Comparison of ENCODE assay signal across 8 cellular contexts in the genomic region with DNA sequence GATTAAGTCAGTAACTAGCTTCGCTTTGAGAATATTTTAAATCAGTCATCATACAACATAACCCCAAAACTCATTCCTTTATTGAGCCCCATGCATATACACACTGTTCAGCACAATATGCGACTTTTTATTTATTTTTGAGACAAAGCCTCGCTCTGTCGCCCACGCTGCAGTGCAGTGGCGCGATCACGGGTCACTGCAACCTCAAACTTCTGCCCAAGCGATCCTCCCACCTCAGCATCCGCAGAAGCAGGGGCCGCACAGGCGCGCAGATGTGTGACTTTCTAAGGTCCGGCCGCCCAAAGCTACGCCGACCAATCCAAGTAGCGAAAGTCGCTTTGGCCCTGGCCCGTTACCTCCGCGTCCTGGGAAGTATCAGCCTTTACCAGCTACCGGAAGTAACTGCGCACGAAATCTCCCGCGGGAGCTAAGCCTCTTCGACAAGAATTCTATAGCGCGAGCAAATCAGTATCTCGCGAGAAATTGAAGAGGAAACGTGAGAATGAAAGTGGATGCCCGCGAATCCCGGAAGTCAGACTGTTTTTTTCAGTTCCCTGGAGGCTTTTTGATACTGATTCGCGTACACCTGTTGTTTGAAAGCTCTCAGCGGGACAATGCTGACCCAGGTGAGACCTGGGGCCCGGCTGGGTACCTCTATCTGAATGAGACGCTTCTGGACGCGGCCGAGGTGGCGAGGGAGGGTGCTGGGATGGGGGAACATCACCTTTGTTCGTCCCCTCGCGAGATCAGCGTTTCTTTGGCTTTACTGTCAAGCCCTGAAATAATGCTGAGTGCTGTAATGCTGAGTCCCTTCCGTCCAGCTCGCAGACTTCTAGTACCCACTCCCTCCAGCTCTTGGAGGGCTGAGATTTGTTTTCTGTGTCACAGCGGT. TPM values are rescaled to one million over a fixed set of nuclear protein-coding genes. Genes with fewer than 3 reads are reported as not detected.
A peak's percentile ranks its signal among the peaks of the same experiment; 100 is the strongest.
DNase-seq lines count a peak whose midpoint lies in the region; ATAC-seq, FAIRE-seq and TF ChIP-seq lines count a peak whose summit lies in the region.

A gene (minus strand): TSS at position 404 of the 892 bp plus-strand sequence. CDS start 1,405 bp downstream, outside the sequence.
A gene (plus strand): TSS at position 549 of the 892 bp plus-strand sequence. CDS start 66 bp downstream, at position 615.

- H3K79me2 ChIP-seq in keratinocyte (ENCODE audit: control insufficient read depth, insufficient read depth, low read length): no peaks in the 10 kb centered on the region

- dilution Hi-C loops in keratinocyte (cut with MboI; ENCODE audit: extremely low pct_ligation_motif_present, low sequenced_read_pairs): no loop called here

- H3K27ac ChIP-seq in keratinocyte (ENCODE audit: control insufficient read depth, insufficient read depth, low read length): peak within 1 kb of the TSS; percentile 95

- peak; percentile 94 for ATAC-seq in HG03432 (IDR thresholded peaks at IDR 0.05; ENCODE audit: unreplicated experiment)

- TF ChIP-seq POLR2A in GM19193 (IDR thresholded peaks at IDR 0.05; ENCODE audit: extremely low read depth, insufficient read depth, insufficient read length): peak; percentile 90

- H3K9ac ChIP-seq in keratinocyte (ENCODE audit: control insufficient read depth, extremely low read depth, insufficient read depth, low read length): peak within 1 kb of the TSS; percentile 97

- no peaks in the 10 kb centered on the region for H3K4me1 ChIP-seq in keratinocyte (ENCODE audit: control insufficient read depth, extremely low read depth, insufficient read depth, low read length)

- H3K9me1 ChIP-seq in keratinocyte (ENCODE audit: control insufficient read depth, extremely low read depth, insufficient read depth, low read length): no peaks in the 10 kb centered on the region

- H3K4me3 ChIP-seq in keratinocyte (ENCODE audit: control insufficient read depth in 2 of 3, extremely low read depth in 1 of 3, insufficient read depth in 2 of 3, low read depth in 1 of 3, low read length in 3 of 3): peak within 1 kb of the TSS; percentile 66 to 97 (median 91)

- H3K36me3 ChIP-seq in keratinocyte (ENCODE audit: control insufficient read depth in 2 of 2, extremely low read depth in 1 of 2, insufficient read depth in 2 of 2, low read length in 2 of 2): peaks cover 0 to 2% of the 10 kb centered on the region in 2 experiments

- peak within 1 kb of the TSS; percentile 96 for H2AFZ ChIP-seq in keratinocyte (ENCODE audit: control insufficient read depth, low read length)

- H3K4me2 ChIP-seq in keratinocyte (ENCODE audit: control insufficient read depth, extremely low read depth, insufficient read depth, low read depth, low read length): peak within 1 kb of the TSS; percentile 78

- FAIRE-seq in keratinocyte (lab: Jason Lieb, UNC): peak; percentile 66

- DNase-seq in AML-193 (lab: John Stamatoyannopoulos, UW): peak; percentile 98 to 99
- peak; percentile 94 for DNase-seq in NCI-H460 (ENCODE audit: extremely low read depth, low read depth)
- peak; percentile 79 for DNase-seq in activated CD4-positive, CD25-positive, alpha-beta regulatory T cell treated with anti-CD3 and anti-CD28 coated beads, Interleukin-2, amount 50 U/mL, for 72 hours
- DNase-seq in cerebellum (ENCODE audit: low spot score): peak; percentile 77
- DNase-seq in keratinocyte (ENCODE audit: low read depth, low spot score): peak; percentile 65
- DNase-seq in stimulated activated CD4-positive, alpha-beta T cell treated with anti-CD3 and anti-CD28 coated beads, Interleukin-12 subunit alpha, Interleukin-12 subunit beta, amount 100 ng/mL, for 48 hours (ENCODE audit: low read depth in 2 of 3, low spot score in 1 of 3): peak; percentile 69 to 71 (median 70)

- no peaks in the 10 kb centered on the region for H3K9me3 ChIP-seq in keratinocyte (ENCODE audit: control insufficient read depth, low read depth, low read length)

- H3K27me3 ChIP-seq in keratinocyte (ENCODE audit: control insufficient read depth, extremely low read depth, insufficient read depth, low read length): no peaks in the 10 kb centered on the region

- TF ChIP-seq CTCF in keratinocyte (optimal IDR thresholded peaks at IDR 0.05 in 1 of 3, IDR thresholded peaks at IDR 0.05 in 1 of 3, conservative IDR thresholded peaks at IDR 0.05 in 1 of 3; ENCODE audit: extremely low read depth in 1 of 3, insufficient read depth in 2 of 3, low read length in 3 of 3): no peak

- no peaks in the 10 kb centered on the region for H4K20me1 ChIP-seq in keratinocyte (ENCODE audit: control insufficient read depth, extremely low read depth, insufficient read depth, low read length)

RNA-seq across cellular contexts. Expression of the first gene that starts in this region (rescaled TPM):
- total RNA-seq in NCI-H460 (2014; rRNA removed; shearing (Covaris generic)): 4.7 and 5.7 TPM in 2 replicates
- 3.9 and 6.7 TPM in 2 replicates for polyA plus RNA-seq in NCI-H460 (2014; cell fraction: nucleus; rRNA removed)
- 5.7 TPM for total RNA-seq in cerebellum
- polyA plus RNA-seq in keratinocyte: 2.3 to 3.6 TPM (median 2.6 TPM) in 3 replicates
- polyA plus RNA-seq in keratinocyte (2011; ENCODE audit: low read depth): 1.0 TPM
- polyA plus RNA-seq in keratinocyte (2011; cell fraction: cytosol; rRNA removed): 1.1 and 2.1 TPM in 2 replicates
- polyA plus RNA-seq in keratinocyte (2011; cell fraction: nucleus; rRNA removed): 3.4 and 4.7 TPM in 2 replicates
- polyA plus RNA-seq in keratinocyte (2012; ENCODE audit: low replicate concordance): 1.3 and 3.2 TPM in 2 replicates
- polyA minus RNA-seq in keratinocyte: 1.6 to 3.8 TPM (median 1.6 TPM) in 3 replicates
- polyA minus RNA-seq in keratinocyte (2011; cell fraction: cytosol; rRNA and poly(A)+ RNA removed): 2.7 TPM
- 3.8 and 5.5 TPM in 2 replicates for polyA minus RNA-seq in keratinocyte (2011; cell fraction: nucleus; rRNA and poly(A)+ RNA removed)

RNA-seq across cellular contexts. Expression of the second gene that starts in this region (rescaled TPM):
- 44.3 and 54.5 TPM in 2 replicates for total RNA-seq in NCI-H460 (2014; rRNA removed; shearing (Covaris generic))
- polyA plus RNA-seq in NCI-H460 (2014; cell fraction: nucleus; rRNA removed): 13.8 and 20.8 TPM in 2 replicates
- total RNA-seq in cerebellum: 28.9 TPM
- 3.7 to 6.4 TPM (median 4.2 TPM) in 3 replicates for polyA plus RNA-seq in keratinocyte
- polyA plus RNA-seq in keratinocyte (2011; ENCODE audit: low read depth): 1.4 TPM
- 3.0 and 5.1 TPM in 2 replicates for polyA plus RNA-seq in keratinocyte (2011; cell fraction: cytosol; rRNA removed)
- 5.1 and 5.2 TPM in 2 replicates for polyA plus RNA-seq in keratinocyte (2011; cell fraction: nucleus; rRNA removed)
- polyA plus RNA-seq in keratinocyte (2012; ENCODE audit: low replicate concordance): 4.5 and 4.7 TPM in 2 replicates
- 9.3 to 23.6 TPM (median 10.1 TPM) in 3 replicates for polyA minus RNA-seq in keratinocyte
- polyA minus RNA-seq in keratinocyte (2011; cell fraction: cytosol; rRNA and poly(A)+ RNA removed): 1.3 TPM
- 8.5 and 13.8 TPM in 2 replicates for polyA minus RNA-seq in keratinocyte (2011; cell fraction: nucleus; rRNA and poly(A)+ RNA removed)

Comparison
In these comparisons a context has a peak if more than half of its experiments do, and no peak if none do; other contexts are left out.
1. Peak in every context shown above with its lines: DNase-seq, ATAC-seq, H3K4me3 ChIP-seq and H3K27ac ChIP-seq.